In the genomic region with DNA sequence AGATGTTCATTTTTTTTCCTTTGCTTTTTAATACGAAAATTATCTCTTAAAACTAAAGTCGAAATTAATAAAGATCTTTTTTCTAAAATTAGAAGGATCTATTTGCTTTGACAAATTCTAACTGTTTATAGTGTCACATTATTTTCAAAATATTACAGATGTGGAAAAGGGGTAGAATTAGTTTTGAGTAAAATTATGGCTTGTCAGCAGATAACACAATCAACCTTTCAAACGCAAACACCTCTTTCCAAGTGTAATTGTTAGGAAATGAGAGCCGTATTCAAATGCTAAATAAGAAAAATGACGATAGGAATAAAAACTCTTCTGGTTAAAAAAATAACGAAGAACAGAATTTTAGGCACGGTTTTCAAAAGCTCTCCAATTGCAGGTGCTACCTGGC, we compare ENCODE assay signal across 30 cellular contexts.
"Had no signal": no experiment of that assay in that cellular context is flagged by ENCODE, and none has a peak within 500 bp of the region (broad histone marks: within the 10 kb centered on the region; RNA-seq: fewer than 3 reads in every experiment).

No MANE protein-coding gene starts in this region.

- H3K27me3 Mint-ChIP-seq: naive B cell; progenitor cell of endocrine pancreas; stimulated activated naive B cell treated with anti-CD40 and anti-IgM and Interleukin-4, amounts not matched to agents 10 μg/mL and 1 μg/mL and 100 μg/mL, for 72 hours had no signal

- DNase-seq: hippocampal formation; immature natural killer cell; kidney; left ventricle myocardium inferior; mesendoderm; naive B cell; natural killer cell; nephron progenitor cell; occipital lobe; ovary; stimulated activated CD4-positive, alpha-beta T cell treated with anti-CD3 and anti-CD28 coated beads, Interleukin-12 subunit alpha, Interleukin-12 subunit beta, amount 100 ng/mL, for 4 hours; stimulated activated CD4-positive, alpha-beta T cell treated with anti-CD3 and anti-CD28 coated beads, Interleukin-15, amount 100 ng/mL, for 24 hours; stimulated activated CD4-positive, alpha-beta T cell treated with anti-CD3 and anti-CD28 coated beads, Interleukin-2, amount 100 ng/mL, for 24 hours; stimulated activated CD4-positive, alpha-beta T cell treated with anti-CD3 and anti-CD28 coated beads, Interleukin-4, amount 100 ng/mL, for 1 hour; stimulated activated naive B cell treated with anti-CD40 and anti-IgM and Interleukin-4, amounts not matched to agents 10 μg/mL and 1 μg/mL and 100 μg/mL, for 72 hours; stimulated activated naive CD8-positive, alpha-beta T cell treated with anti-CD3 and anti-CD28 coated beads, Interleukin-15, Interleukin-2, amounts not matched to agents 100 U/mL and 50 U/mL, for 24 hours; stomach; testis; thyroid gland; transverse colon; upper lobe of left lung had no signal

- H3K9ac ChIP-seq: neural progenitor cell had no signal

- H3K4me1 ChIP-seq: left ventricle myocardium inferior, neural progenitor cell, right atrium auricular region, stomach, testis, thyroid gland, transverse colon, upper lobe of left lung, vagina had no signal

- H3K4me1 Mint-ChIP-seq: immature natural killer cell; naive B cell; natural killer cell; nephron progenitor cell; neural progenitor cell; stimulated activated naive B cell treated with anti-CD40 and anti-IgM and Interleukin-4, amounts not matched to agents 10 μg/mL and 1 μg/mL and 100 μg/mL, for 72 hours had no signal

- H2AFZ ChIP-seq: neural progenitor cell had no signal

- ATAC-seq: natural killer cell; sciatic nerve; stimulated activated naive B cell treated with anti-CD40 and anti-IgM and Interleukin-4, amounts not matched to agents 10 μg/mL and 1 μg/mL and 100 μg/mL, for 72 hours; stimulated activated naive CD8-positive, alpha-beta T cell treated with anti-CD3 and anti-CD28 coated beads, Interleukin-15, Interleukin-2, amounts not matched to agents 100 U/mL and 50 U/mL, for 24 hours had no signal

- H3K36me3 Mint-ChIP-seq: immature natural killer cell; mesothelial cell of epicardium; naive B cell; natural killer cell; neural progenitor cell; stimulated activated naive B cell treated with anti-CD40 and anti-IgM and Interleukin-4, amounts not matched to agents 10 μg/mL and 1 μg/mL and 100 μg/mL, for 72 hours had no signal

- H3K4me3 Mint-ChIP-seq: immature natural killer cell; mesothelial cell of epicardium; naive B cell; natural killer cell; nephron progenitor cell; neural progenitor cell; stimulated activated naive B cell treated with anti-CD40 and anti-IgM and Interleukin-4, amounts not matched to agents 10 μg/mL and 1 μg/mL and 100 μg/mL, for 72 hours had no signal

- H3K4me2 ChIP-seq: neural progenitor cell had no signal

- H3K27me3 ChIP-seq: neural progenitor cell, neutrophil, ovary, right atrium auricular region, stomach, testis, thyroid gland, transverse colon, upper lobe of left lung, vagina had no signal

- H3K9me3 ChIP-seq: left ventricle myocardium inferior, neutrophil, ovary, right atrium auricular region, stomach, testis, thyroid gland, transverse colon, upper lobe of left lung, vagina had no signal

- FAIRE-seq: kidney had no signal

- H3K9me3 Mint-ChIP-seq: mesothelial cell of epicardium, nephron progenitor cell, neural progenitor cell had no signal

- H3K27ac Mint-ChIP-seq: immature natural killer cell; mesothelial cell of epicardium; naive B cell; natural killer cell; nephron progenitor cell; neural progenitor cell; progenitor cell of endocrine pancreas; stimulated activated naive B cell treated with anti-CD40 and anti-IgM and Interleukin-4, amounts not matched to agents 10 μg/mL and 1 μg/mL and 100 μg/mL, for 72 hours had no signal

- H3K4me3 ChIP-seq: left ventricle myocardium inferior, lung, neural progenitor cell, ovary, right atrium auricular region, skin epidermis, stomach, testis, thyroid gland, transverse colon, upper lobe of left lung, vagina had no signal

- H3K36me3 ChIP-seq: left ventricle myocardium inferior, neural progenitor cell, neutrophil, ovary, right atrium auricular region, stomach, thyroid gland, transverse colon, upper lobe of left lung, vagina had no signal

- H3K27ac ChIP-seq: left ventricle myocardium inferior, neural progenitor cell, neutrophil, ovary, right atrium auricular region, skin epidermis, stomach, testis, thyroid gland, transverse colon, upper lobe of left lung, vagina had no signal
